In the genomic region with DNA sequence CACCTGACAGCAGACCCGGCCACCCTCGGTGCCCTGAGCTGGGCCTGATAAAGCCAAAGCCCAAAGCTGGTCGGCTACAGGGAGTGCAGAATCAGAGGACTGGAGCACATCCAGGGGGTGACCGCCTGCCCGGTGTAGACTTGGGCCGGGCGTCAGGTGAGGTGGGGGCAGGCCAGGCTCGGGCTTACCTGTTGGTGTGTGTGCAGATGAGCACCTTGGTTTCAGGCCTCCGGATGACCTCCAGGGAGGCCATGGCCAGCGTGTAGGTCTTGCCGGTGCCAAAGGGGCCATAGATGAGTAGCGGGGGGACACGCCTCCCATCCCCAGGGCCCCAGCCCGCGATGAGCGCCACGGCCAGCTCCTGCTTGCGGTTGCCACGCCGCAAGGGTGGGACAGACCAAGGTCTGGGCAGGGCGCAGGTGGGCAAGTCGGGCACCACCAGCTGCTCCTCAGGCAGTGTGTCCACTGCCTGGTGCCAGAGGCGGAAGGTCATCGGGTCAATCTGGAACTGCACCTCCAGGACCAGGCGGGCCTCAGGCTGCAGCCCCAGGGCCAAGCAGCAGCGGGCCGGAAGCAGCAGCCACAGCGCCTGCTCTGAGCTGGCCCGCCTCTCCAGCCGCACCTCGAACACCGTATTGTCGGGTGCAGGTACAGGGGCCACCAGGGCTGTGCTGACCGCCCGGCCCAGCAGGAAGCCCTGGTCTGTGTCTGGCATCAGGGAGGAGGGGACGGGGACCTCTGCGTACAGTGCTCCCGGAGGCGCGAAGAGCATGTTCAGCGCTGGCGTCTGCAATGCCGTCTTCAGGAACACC, we compare ENCODE assay signal across 10 cellular contexts. TPM values are rescaled to one million over a fixed set of nuclear protein-coding genes. Genes with fewer than 3 reads are reported as not detected.
A peak's percentile ranks its signal among the peaks of the same experiment; 100 is the strongest.
DNase-seq lines count a peak whose midpoint lies in the region; ATAC-seq and TF ChIP-seq lines count a peak whose summit lies in the region.
"Had no signal": no experiment of that assay in that cellular context is flagged by ENCODE, and none has a peak within 500 bp of the region (broad histone marks: within the 10 kb centered on the region; RNA-seq: fewer than 3 reads in every experiment).

No MANE protein-coding gene starts in this region.

- H3K4me3 Mint-ChIP-seq in activated B cell treated with CpG ODN at 0.5 μM for 24 hours = peak overlapping the region; percentile 68

- no peaks in the 10 kb centered on the region for H3K27me3 Mint-ChIP-seq in activated B cell treated with CpG ODN at 0.5 μM for 24 hours
- H3K27me3 Mint-ChIP-seq: progenitor cell of endocrine pancreas had no signal

- peaks cover 31% of the 10 kb centered on the region for H3K4me1 Mint-ChIP-seq in activated B cell treated with CpG ODN at 0.5 μM for 24 hours

- CTCF ChIA-PET in activated B cell treated with CpG ODN at 0.5 μM for 24 hours (lab: Charles Lee) = interaction anchor here (0.7 to 1.6 kb wide), 3 partner anchors 16 to 411 kb away, joined by 3 to 6 read pairs (median 3); partner anchors contain the start of genes PTK6 and SAMD10

- H3K27ac Mint-ChIP-seq in activated B cell treated with CpG ODN at 0.5 μM for 24 hours = peak overlapping the region; percentile 75
- H3K27ac Mint-ChIP-seq: progenitor cell of endocrine pancreas had no signal

- peaks cover 4% of the 10 kb centered on the region for H3K4me1 ChIP-seq in osteoblast (ENCODE audit: insufficient read depth, low read length)
- peaks cover 3% of the 10 kb centered on the region for H3K4me1 ChIP-seq in prostate gland (replicated peaks)

- no peak overlapping the region for H2AFZ ChIP-seq in osteoblast (ENCODE audit: low read length)

- no peaks in the 10 kb centered on the region for H3K27me3 ChIP-seq in osteoblast (ENCODE audit: insufficient read depth, low read length)
- H3K27me3 ChIP-seq in prostate gland (replicated peaks; ENCODE audit: insufficient read depth) = no peaks in the 10 kb centered on the region
- H3K27me3 ChIP-seq: SJSA1 had no signal

- no peak for TF ChIP-seq POLR2A in prostate gland (IDR thresholded peaks at IDR 0.05)

- POLR2A ChIA-PET in activated B cell treated with CpG ODN at 0.5 μM for 24 hours (lab: Charles Lee) = interaction anchor here (0.9 to 3.9 kb wide), 11 partner anchors 14 to 591 kb away, joined by 3 to 23 read pairs (median 11); partner anchors contain the start of genes FNDC11, GMEB2, PPDPF and PTK6

- TF ChIP-seq CTCF in activated B cell treated with CpG ODN at 0.5 μM for 24 hours (IDR thresholded peaks at IDR 0.05) (no peak), osteoblast (IDR thresholded peaks at IDR 0.05; ENCODE audit: extremely low read depth, low read depth, low read length) (no peak), prostate gland (IDR thresholded peaks at IDR 0.05) (no peak)

- H4K20me1 ChIP-seq in osteoblast (ENCODE audit: insufficient read depth, low read length) = no peaks in the 10 kb centered on the region

- H3K9me3 ChIP-seq in osteoblast (ENCODE audit: low read depth, low read length) (no peaks in the 10 kb centered on the region), prostate gland (no peaks in the 10 kb centered on the region)
- H3K9me3 ChIP-seq: SJSA1 had no signal

- peaks cover 8% of the 10 kb centered on the region for H3K36me3 Mint-ChIP-seq in activated B cell treated with CpG ODN at 0.5 μM for 24 hours (ENCODE audit: low read depth)

- DNase-seq in activated B cell treated with CpG ODN at 0.5 μM for 24 hours (no peak), osteoblast (ENCODE audit: insufficient read length, low spot score, missing footprints) (peak; percentile 83), prostate gland (ENCODE audit: low spot score) (no peak), nucleus accumbens (lab: John Stamatoyannopoulos, UW) (no peak), NK-92 (lab: John Stamatoyannopoulos, UW; ENCODE audit: unreplicated experiment) (no peak)
- DNase-seq: NCI-H1417 had no signal

- H3K9me3 Mint-ChIP-seq in activated B cell treated with CpG ODN at 0.5 μM for 24 hours = no peaks in the 10 kb centered on the region

- peaks cover 4% of the 10 kb centered on the region for H3K79me2 ChIP-seq in osteoblast (ENCODE audit: insufficient read depth, low read length)

- H3K4me3 ChIP-seq in osteoblast (ENCODE audit: insufficient read depth, low read length) = no peak overlapping the region
- no peak overlapping the region for H3K4me3 ChIP-seq in prostate gland
- H3K4me3 ChIP-seq: SJSA1 had no signal

- H3K4me2 ChIP-seq in osteoblast (ENCODE audit: insufficient read depth, low read length) = no peak overlapping the region

- WGBS in prostate gland = 86% methylated on average over 43 of the region's 43 CpGs

- intact Hi-C loops in activated B cell treated with CpG ODN at 0.5 μM for 24 hours (cut with micrococcal nuclease) (loop anchor here (5.0 kb wide), 1 partner anchor 59 kb away; the partner anchor contains the start of gene GMEB2), prostate gland (cut with DNase I) (no loop called here)

- H3K36me3 ChIP-seq in osteoblast (ENCODE audit: insufficient read depth, low read length) (no peaks in the 10 kb centered on the region), prostate gland (no peaks in the 10 kb centered on the region)

- H3K27ac ChIP-seq in osteoblast (ENCODE audit: low read depth, low read length) = no peak overlapping the region
- no peak overlapping the region for H3K27ac ChIP-seq in prostate gland
- H3K27ac ChIP-seq: SJSA1 had no signal

- ATAC-seq in GM18520 (IDR thresholded peaks at IDR 0.05; ENCODE audit: unreplicated experiment) (peak; percentile 9), HG02588 (IDR thresholded peaks at IDR 0.05; ENCODE audit: unreplicated experiment) (peak; percentile 3), activated B cell treated with CpG ODN at 0.5 μM for 24 hours (ENCODE audit: low read depth) (peak; percentile 4)

RNA-seq across cellular contexts. Expression of gene HELZ2, which starts 5.7 kb away (rescaled TPM):
- total RNA-seq in activated B cell treated with CpG ODN at 0.5 μM for 24 hours (25.4 and 28.9 TPM in 2 replicates), osteoblast (23.3 and 27.5 TPM in 2 replicates), prostate gland (10 to 100 TPM; 37.1 to 46.1 TPM)

RNA-seq across cellular contexts. Expression of gene FNDC11, which starts 14.4 kb away (rescaled TPM):
- total RNA-seq in activated B cell treated with CpG ODN at 0.5 μM for 24 hours = 0.78 and 1.3 TPM in 2 replicates
- total RNA-seq in osteoblast = under 0.01 TPM in 1 of 2 replicates, not detected in the other
- total RNA-seq in prostate gland = 10 to 100 TPM in 1 of 2 donors, 1 to 10 TPM in 1; 1.8 to 12.1 TPM

RNA-seq across cellular contexts. Expression of gene SRMS, which starts 20.8 kb away (rescaled TPM):
- total RNA-seq in activated B cell treated with CpG ODN at 0.5 μM for 24 hours (0.16 TPM in 1 of 2 replicates, not detected in the other), osteoblast (not detected in 2 replicates), prostate gland (1 to 10 TPM in 1 of 2 donors, under 1 TPM in 1; 0.34 to 1.6 TPM)
- total RNA-seq: progenitor cell of endocrine pancreas, SJSA1 had no signal

RNA-seq across cellular contexts. Expression of gene PTK6, which starts 31.2 kb away (rescaled TPM):
- total RNA-seq in activated B cell treated with CpG ODN at 0.5 μM for 24 hours (0.49 and 0.69 TPM in 2 replicates), osteoblast (under 0.01 TPM in 1 of 2 replicates, not detected in the other), prostate gland (1 to 10 TPM in 1 of 2 donors, under 1 TPM in 1; 0.77 to 1.1 TPM)
- total RNA-seq: SJSA1 had no signal

RNA-seq across cellular contexts. Expression of gene PPDPF, which starts 47.8 kb away (rescaled TPM):
- total RNA-seq in activated B cell treated with CpG ODN at 0.5 μM for 24 hours = 170 and 172 TPM in 2 replicates
- total RNA-seq in osteoblast = 52.2 and 85.4 TPM in 2 replicates
- total RNA-seq in prostate gland = 100 to 1,000 TPM; 602 to 609 TPM
